In genomic region chr5:132495672-132496630, GRCh38 we compare ENCODE assay signal across 8 cellular contexts. TPM values are rescaled to one million over a fixed set of nuclear protein-coding genes. Genes with fewer than 3 reads are reported as not detected.
DNase-seq lines count a peak whose midpoint lies in the region; ATAC-seq and TF ChIP-seq lines count a peak whose summit lies in the region.

No MANE protein-coding gene starts in this region.

- H3K9me3 ChIP-seq in right atrium auricular region (no peaks in the 10 kb centered on the region), aorta (ENCODE audit: control insufficient read depth, low read length) (no peaks in the 10 kb centered on the region)

- H3K36me3 ChIP-seq in right atrium auricular region (no peaks in the 10 kb centered on the region), aorta (ENCODE audit: control insufficient read depth in 1 of 2, insufficient read depth in 2 of 2, low read length in 1 of 2) (no peaks in the 10 kb centered on the region)

- peaks cover 64% of the 10 kb centered on the region for H3K4me1 Mint-ChIP-seq in T-helper 1 cell treated with Interleukin-12 subunit alpha and Interleukin-12 subunit beta and Interleukin-4 antibody, amounts not matched to agents 30 μg/mL and 1 μg/mL, for 36 hours (ENCODE audit: low read depth)

- peak overlapping the region; percentile 94 to 95 for H3K27ac ChIP-seq in right atrium auricular region
- peak overlapping the region; percentile 77 to 97 for H3K27ac ChIP-seq in aorta (ENCODE audit: low read depth in 1 of 2, low read length in 2 of 2)

- H3K27me3 ChIP-seq in right atrium auricular region = no peaks in the 10 kb centered on the region
- no peaks in the 10 kb centered on the region for H3K27me3 ChIP-seq in aorta (ENCODE audit: control insufficient read depth in 1 of 2, insufficient read depth in 2 of 2, low read length in 1 of 2)

- ATAC-seq in HG02759 (IDR thresholded peaks at IDR 0.05; ENCODE audit: unreplicated experiment) (peak; percentile 51), aorta (ENCODE audit: low FRiP score) (peak; percentile 86)

- H3K4me1 ChIP-seq in right atrium auricular region = peaks cover 0 to 58% of the 10 kb centered on the region in 2 donors
- no peaks in the 10 kb centered on the region for H3K4me1 ChIP-seq in aorta (ENCODE audit: control insufficient read depth in 1 of 2, insufficient read depth in 2 of 2, low read length in 2 of 2)

- DNase-seq in GM12864 (ENCODE audit: low read depth) = peak; percentile 61
- peak; percentile 55 for DNase-seq in NCI-H1436 (lab: John Stamatoyannopoulos, UW)
- peak in 43 of 56 donors; percentile 25 to 88 (median 66) for DNase-seq in amygdala (lab: John Stamatoyannopoulos, UW)
- DNase-seq in right atrium auricular region (ENCODE audit: low spot score) = peak; percentile 88
- DNase-seq in putamen (ENCODE audit: low spot score) = peak; percentile 70
- DNase-seq in aorta = peak; percentile 94

- no peaks in the 10 kb centered on the region for H3K9me3 Mint-ChIP-seq in T-helper 1 cell treated with Interleukin-12 subunit alpha and Interleukin-12 subunit beta and Interleukin-4 antibody, amounts not matched to agents 30 μg/mL and 1 μg/mL, for 36 hours

- no peaks in the 10 kb centered on the region for H3K27me3 Mint-ChIP-seq in T-helper 1 cell treated with Interleukin-12 subunit alpha and Interleukin-12 subunit beta and Interleukin-4 antibody, amounts not matched to agents 30 μg/mL and 1 μg/mL, for 36 hours (ENCODE audit: low read depth)

- H3K4me3 Mint-ChIP-seq in T-helper 1 cell treated with Interleukin-12 subunit alpha and Interleukin-12 subunit beta and Interleukin-4 antibody, amounts not matched to agents 30 μg/mL and 1 μg/mL, for 36 hours = peak overlapping the region; percentile 95

- 0% methylated on average over 44 to 47 of the region's 47 CpGs for WGBS in aorta, 2 donors

- H3K27ac Mint-ChIP-seq in T-helper 1 cell treated with Interleukin-12 subunit alpha and Interleukin-12 subunit beta and Interleukin-4 antibody, amounts not matched to agents 30 μg/mL and 1 μg/mL, for 36 hours = peak overlapping the region; percentile 99

- peaks cover 3% of the 10 kb centered on the region for H3K36me3 Mint-ChIP-seq in T-helper 1 cell treated with Interleukin-12 subunit alpha and Interleukin-12 subunit beta and Interleukin-4 antibody, amounts not matched to agents 30 μg/mL and 1 μg/mL, for 36 hours (ENCODE audit: low read depth)

- intact Hi-C loops in aorta (cut with DNase I) = loop anchor here (10.0 kb wide), 2 partner anchors 231 to 241 kb away; partner anchors contain the start of gene PDLIM4 (in 1 of the 2)

- H3K4me3 ChIP-seq in GM12864 (ENCODE audit: low read depth, low read length) = peak overlapping the region; percentile 78
- peak overlapping the region; percentile 42 to 75 for H3K4me3 ChIP-seq in right atrium auricular region
- H3K4me3 ChIP-seq in aorta (ENCODE audit: low read length in 2 of 2) = peak overlapping the region; percentile 51 to 72

- TF ChIP-seq CTCF in GM12864 (IDR thresholded peaks at IDR 0.05; ENCODE audit: low read depth, low read length, missing control alignments) = no peak
- TF ChIP-seq CTCF in right atrium auricular region (IDR thresholded peaks at IDR 0.05) = peak in 1 of 2 donors; percentile 21

RNA-seq across cellular contexts. Expression of gene IRF1, which starts 5.4 kb away (rescaled TPM):
- total RNA-seq in right atrium auricular region (10 to 100 TPM; 10.1 to 15.8 TPM), aorta (10 to 100 TPM; 26.8 to 36.1 TPM)
- 10 to 100 TPM; 12.9 to 13.1 TPM for polyA plus RNA-seq in aorta

RNA-seq across cellular contexts. Expression of gene IL5, which starts 47.4 kb away (rescaled TPM):
- total RNA-seq in right atrium auricular region = not detected
- total RNA-seq in aorta = not detected
- polyA plus RNA-seq in aorta = not detected

Comparison
In these comparisons a context has a peak if more than half of its experiments do, and no peak if none do; other contexts are left out.
1. Peak in every context shown above with its lines: DNase-seq, ATAC-seq, H3K4me3 ChIP-seq and H3K27ac ChIP-seq.